In the genomic region with DNA sequence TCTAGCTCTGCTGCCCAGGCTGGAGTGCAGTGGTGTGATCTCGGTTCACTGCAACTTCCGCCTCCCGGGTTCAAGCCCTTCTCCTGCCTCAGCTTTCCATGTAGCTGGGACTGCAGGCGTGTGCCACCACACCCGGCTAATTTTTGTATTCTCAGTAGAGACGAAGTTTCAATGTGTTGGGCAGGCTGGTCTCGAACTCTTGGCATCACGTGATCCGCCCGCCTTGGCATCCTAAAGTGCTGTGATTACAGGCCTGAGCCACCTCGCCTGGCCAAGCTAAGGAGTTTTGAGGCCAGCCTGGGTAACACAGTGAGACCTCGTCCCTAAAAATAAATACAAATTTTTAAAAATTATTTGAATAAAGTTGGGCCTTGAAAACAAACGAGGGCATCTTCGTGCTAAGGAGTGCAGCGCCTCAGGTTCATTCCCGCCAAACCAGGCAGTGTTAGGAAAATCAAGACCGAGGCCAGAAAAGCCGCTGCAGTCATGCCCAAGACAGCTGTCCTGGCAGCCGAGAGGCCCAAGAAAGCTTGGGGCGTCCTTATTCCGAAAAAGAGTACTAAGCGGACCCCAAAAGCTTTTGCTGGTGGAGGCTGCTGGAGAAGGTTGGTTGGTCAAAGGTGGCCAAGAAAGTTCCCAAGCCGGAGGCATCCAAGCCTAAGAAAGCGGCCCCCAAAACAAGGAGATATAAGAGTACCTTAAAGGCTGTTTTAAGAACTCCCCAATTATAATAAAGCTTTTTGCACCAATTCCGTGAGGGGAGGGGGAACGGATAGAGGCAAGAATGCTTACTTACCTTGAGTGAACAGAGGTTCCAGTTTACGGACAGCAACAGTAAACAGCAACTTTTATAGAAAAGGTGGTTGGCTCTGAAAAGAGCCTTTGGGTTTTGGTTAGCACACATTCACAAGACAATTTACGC, we compare ENCODE assay signal across 8 cellular contexts.
DNase-seq lines count a peak whose midpoint lies in the region; FAIRE-seq and TF ChIP-seq lines count a peak whose summit lies in the region.

No MANE protein-coding gene starts in this region.

- H3K27ac ChIP-seq in kidney (ENCODE audit: low read depth in 2 of 2, low read length in 2 of 2) (peak overlapping the region; percentile 78 to 89), stomach smooth muscle (ENCODE audit: low read length) (peak overlapping the region; percentile 71)

- in situ Hi-C loops in GM13976 (cut with MboI; ENCODE audit: low sequenced_read_pairs, unreplicated experiment): loop anchor here (10.0 kb wide), 1 partner anchor 141 kb away; a partner anchor contains a TSS

- no peaks in the 10 kb centered on the region for H3K27me3 ChIP-seq in adipocyte (replicated peaks; ENCODE audit: control insufficient read depth, insufficient read depth, low read length)
- peaks cover 0 to 7% of the 10 kb centered on the region in 2 donors for H3K27me3 ChIP-seq in stomach smooth muscle (ENCODE audit: control insufficient read depth in 1 of 2, insufficient read depth in 2 of 2, low read length in 2 of 2)

- intact Hi-C loops in kidney (cut with DNase I): no loop called here

- H3K9ac ChIP-seq in adipocyte (ENCODE audit: low read length) (peak overlapping the region; percentile 83), kidney (ENCODE audit: low read length in 2 of 2) (peak overlapping the region; percentile 68 to 74), stomach smooth muscle (ENCODE audit: low read length in 2 of 2) (peak overlapping the region; percentile 77 to 81)

- H3K36me3 ChIP-seq in adipocyte (ENCODE audit: control insufficient read depth, insufficient read depth, low read length, severe bottlenecking) (no peaks in the 10 kb centered on the region), kidney (ENCODE audit: control insufficient read depth in 1 of 2, insufficient read depth in 2 of 2, low read length in 2 of 2) (no peaks in the 10 kb centered on the region), stomach smooth muscle (ENCODE audit: control insufficient read depth in 2 of 2, insufficient read depth in 2 of 2, low read length in 2 of 2) (no peaks in the 10 kb centered on the region)

- H3K9me3 ChIP-seq in adipocyte (ENCODE audit: control insufficient read depth, low read length) (no peaks in the 10 kb centered on the region), kidney (ENCODE audit: control insufficient read depth in 1 of 2, low read length in 2 of 2) (no peaks in the 10 kb centered on the region), stomach smooth muscle (ENCODE audit: control insufficient read depth in 2 of 2, low read length in 2 of 2) (no peaks in the 10 kb centered on the region)

- DNase-seq in ELF-1 (ENCODE audit: low read depth, low spot score) (peak; percentile 71), MV-4-11 (lab: John Stamatoyannopoulos, UW) (peak; percentile 49), adipocyte (ENCODE audit: low read depth) (peak; percentile 47), kidney (peak; percentile 68), GM13976 (ENCODE audit: low spot score) (no peak), GM19239 (ENCODE audit: insufficient read length, low spot score) (no peak), NCI-H2171 (lab: John Stamatoyannopoulos, UW) (no peak)

- peak overlapping the region; percentile 83 for H3K4me3 ChIP-seq in adipocyte (ENCODE audit: low read length)
- peak overlapping the region; percentile 72 to 78 for H3K4me3 ChIP-seq in kidney (ENCODE audit: low read length in 2 of 2)
- H3K4me3 ChIP-seq in stomach smooth muscle (ENCODE audit: low read length in 2 of 2): peak overlapping the region; percentile 83 to 95

- TF ChIP-seq CTCF in kidney (IDR thresholded peaks at IDR 0.05; ENCODE audit: borderline replicate concordance, extremely low read depth, insufficient read depth) (no peak), GM13976 (IDR thresholded peaks at IDR 0.05; ENCODE audit: borderline replicate concordance, control extremely low read depth, extremely low read depth, insufficient read depth, missing control alignments) (no peak)

- H3K4me1 ChIP-seq in adipocyte (ENCODE audit: control insufficient read depth, insufficient read depth, low read length) (peaks cover 42% of the 10 kb centered on the region), kidney (ENCODE audit: control insufficient read depth in 1 of 2, insufficient read depth in 1 of 2, low read depth in 1 of 2, low read length in 2 of 2) (peaks cover 0 to 10% of the 10 kb centered on the region in 2 donors), stomach smooth muscle (ENCODE audit: control insufficient read depth, insufficient read depth, low read length) (peaks cover 19% of the 10 kb centered on the region)

- no peak for FAIRE-seq in kidney (lab: Jason Lieb, UNC)
- no peak for FAIRE-seq in GM19239 (lab: Jason Lieb, UNC)

Comparison
In these comparisons a context has a peak if more than half of its experiments do, and no peak if none do; other contexts are left out.
1. DNase-seq: peak in ELF-1 (single experiment), MV-4-11 (single experiment), adipocyte (single experiment) and kidney (single experiment); none in GM13976 (single experiment), GM19239 (single experiment) and NCI-H2171 (single experiment).
2. Peak in every context shown above with its lines, with median percentiles within 50 percentile points of each other: H3K4me3 ChIP-seq and H3K9ac ChIP-seq.